In genomic region chr16:2460391-2460713, GRCh38 we compare ENCODE assay signal across 9 cellular contexts. TPM values are rescaled to one million over a fixed set of nuclear protein-coding genes. Genes with fewer than 3 reads are reported as not detected.
DNase-seq lines count a peak whose midpoint lies in the region; ATAC-seq and TF ChIP-seq lines count a peak whose summit lies in the region.
"Had no signal": no experiment of that assay in that cellular context is flagged by ENCODE, and none has a peak within 500 bp of the region (broad histone marks: within the 10 kb centered on the region; RNA-seq: fewer than 3 reads in every experiment).

No MANE protein-coding gene starts in this region.

- no peaks in the 10 kb centered on the region for H3K9me3 Mint-ChIP-seq in activated T-cell treated with anti-CD3 and anti-CD28 coated beads, Interleukin-2, amount 50 U/mL, for 24 hours
- H3K9me3 Mint-ChIP-seq in activated CD4-positive, alpha-beta memory T cell treated with anti-CD3 and anti-CD28 coated beads for 36 hours, result no peaks in the 10 kb centered on the region
- H3K9me3 Mint-ChIP-seq: CD4-positive, alpha-beta T cell had no signal

- DNase-seq in activated T-cell treated with anti-CD3 and anti-CD28 coated beads, Interleukin-2, amount 50 U/mL, for 24 hours, result no peak
- DNase-seq in activated T-cell treated with anti-CD3 and anti-CD28 coated beads for 4 hours (no peak), thoracic aorta (ENCODE audit: low spot score) (no peak), mucosa of descending colon (no peak), NCI-H82 (lab: John Stamatoyannopoulos, UW) (no peak), OCI-M2 (lab: John Stamatoyannopoulos, UW; ENCODE audit: unreplicated experiment) (no peak)
- no peak for DNase-seq in activated CD4-positive, alpha-beta memory T cell treated with anti-CD3 and anti-CD28 coated beads for 36 hours

- H3K27ac ChIP-seq in iPS-18a (ENCODE audit: low read length) (no peak overlapping the region), thoracic aorta (no peak overlapping the region)

- H3K4me1 Mint-ChIP-seq in activated T-cell treated with anti-CD3 and anti-CD28 coated beads, Interleukin-2, amount 50 U/mL, for 24 hours (ENCODE audit: low read depth), result peaks cover 14% of the 10 kb centered on the region
- peaks cover 7% of the 10 kb centered on the region for H3K4me1 Mint-ChIP-seq in activated CD4-positive, alpha-beta memory T cell treated with anti-CD3 and anti-CD28 coated beads for 36 hours (ENCODE audit: low read depth)

- H3K9me3 ChIP-seq in iPS-18a (ENCODE audit: control insufficient read depth, low read depth, low read length) (no peaks in the 10 kb centered on the region), thoracic aorta (no peaks in the 10 kb centered on the region), mucosa of descending colon (no peaks in the 10 kb centered on the region)

- ATAC-seq in thoracic aorta (ENCODE audit: insufficient number of reproducible peaks, low FRiP score, low read depth), result no peak
- no peak for ATAC-seq in mucosa of descending colon

- no peak for TF ChIP-seq CTCF in thoracic aorta (IDR thresholded peaks at IDR 0.05)
- no peak for TF ChIP-seq CTCF in mucosa of descending colon (IDR thresholded peaks at IDR 0.05)

- H3K36me3 ChIP-seq in iPS-18a (ENCODE audit: control insufficient read depth, low read depth, low read length) (peaks cover 31% of the 10 kb centered on the region), thoracic aorta (no peaks in the 10 kb centered on the region), mucosa of descending colon (ENCODE audit: low read depth) (no peaks in the 10 kb centered on the region)

- no peaks in the 10 kb centered on the region for H3K27me3 Mint-ChIP-seq in activated T-cell treated with anti-CD3 and anti-CD28 coated beads, Interleukin-2, amount 50 U/mL, for 24 hours
- H3K27me3 Mint-ChIP-seq in activated CD4-positive, alpha-beta memory T cell treated with anti-CD3 and anti-CD28 coated beads for 36 hours, result no peaks in the 10 kb centered on the region

- peak overlapping the region; percentile 81 for H3K4me3 Mint-ChIP-seq in activated T-cell treated with anti-CD3 and anti-CD28 coated beads, Interleukin-2, amount 50 U/mL, for 24 hours
- peak overlapping the region; percentile 65 for H3K4me3 Mint-ChIP-seq in activated CD4-positive, alpha-beta memory T cell treated with anti-CD3 and anti-CD28 coated beads for 36 hours

- peaks cover 6% of the 10 kb centered on the region for H3K4me1 ChIP-seq in iPS-18a (ENCODE audit: control insufficient read depth, low read depth, low read length)
- peaks cover 0 to 14% of the 10 kb centered on the region in 2 donors for H3K4me1 ChIP-seq in thoracic aorta (ENCODE audit: control insufficient read depth in 1 of 2, low read depth in 2 of 2)
- H3K4me1 ChIP-seq in mucosa of descending colon (ENCODE audit: low read depth), result peaks cover 9% of the 10 kb centered on the region

- no peak overlapping the region for H3K27ac Mint-ChIP-seq in activated T-cell treated with anti-CD3 and anti-CD28 coated beads, Interleukin-2, amount 50 U/mL, for 24 hours
- no peak overlapping the region for H3K27ac Mint-ChIP-seq in activated CD4-positive, alpha-beta memory T cell treated with anti-CD3 and anti-CD28 coated beads for 36 hours
- H3K27ac Mint-ChIP-seq: CD4-positive, alpha-beta T cell had no signal

- POLR2A ChIA-PET in activated CD4-positive, alpha-beta memory T cell treated with anti-CD3 and anti-CD28 coated beads for 36 hours (lab: Charles Lee), result interaction anchor here (1.0 to 1.7 kb wide), 8 partner anchors 9 to 209 kb away, joined by 3 to 6 read pairs (median 4); partner anchors contain the start of genes CCNF, ECI1 and TBC1D24

- H3K9ac ChIP-seq in iPS-18a (ENCODE audit: low read length), result peak overlapping the region; percentile 65

- CTCF ChIA-PET in activated CD4-positive, alpha-beta memory T cell treated with anti-CD3 and anti-CD28 coated beads for 36 hours (lab: Charles Lee), result interaction anchor here (0.9 to 1.8 kb wide), 7 partner anchors 9 to 438 kb away, joined by 3 to 10 read pairs (median 3); partner anchors contain the start of gene TBC1D24

- intact Hi-C loops in activated CD4-positive, alpha-beta memory T cell treated with anti-CD3 and anti-CD28 coated beads for 36 hours (cut with micrococcal nuclease), result no loop called here
- intact Hi-C loops in mucosa of descending colon (cut with DNase I, micrococcal nuclease), result no loop called here

- no peaks in the 10 kb centered on the region for H3K27me3 ChIP-seq in iPS-18a (ENCODE audit: control insufficient read depth, insufficient read depth, low read length)
- H3K27me3 ChIP-seq in thoracic aorta (replicated peaks; ENCODE audit: insufficient read depth), result no peaks in the 10 kb centered on the region

- H3K36me3 Mint-ChIP-seq in activated T-cell treated with anti-CD3 and anti-CD28 coated beads, Interleukin-2, amount 50 U/mL, for 24 hours (ENCODE audit: low read depth), result peaks cover 53% of the 10 kb centered on the region
- peaks cover 14% of the 10 kb centered on the region for H3K36me3 Mint-ChIP-seq in activated CD4-positive, alpha-beta memory T cell treated with anti-CD3 and anti-CD28 coated beads for 36 hours

- H3K4me3 ChIP-seq in iPS-18a (ENCODE audit: low read length), result peak overlapping the region; percentile 76
- H3K4me3 ChIP-seq in thoracic aorta, result peak overlapping the region; percentile 84
- H3K4me3 ChIP-seq in mucosa of descending colon, result no peak overlapping the region

RNA-seq across cellular contexts. Expression of gene TEDC2, which starts 0.4 kb away (rescaled TPM):
- total RNA-seq in activated CD4-positive, alpha-beta memory T cell treated with anti-CD3 and anti-CD28 coated beads for 36 hours, result 10 to 100 TPM; 23.9 to 24.3 TPM
- under 1 TPM in 1 of 2 donors, not detected in 1; 0.27 TPM for total RNA-seq in thoracic aorta
- 1 to 10 TPM; 1.1 to 5.5 (median 2.8) TPM for total RNA-seq in mucosa of descending colon

RNA-seq across cellular contexts. Expression of gene NTN3, which starts 10.7 kb away (rescaled TPM):
- total RNA-seq in activated CD4-positive, alpha-beta memory T cell treated with anti-CD3 and anti-CD28 coated beads for 36 hours, result not detected
- total RNA-seq in thoracic aorta (under 1 TPM in 1 of 2 donors, not detected in 1; 0.28 TPM), mucosa of descending colon (under 1 TPM in 1 of 3 donors, not detected in 2; 0.44 TPM)
- total RNA-seq: CD4-positive, alpha-beta T cell had no signal

RNA-seq across cellular contexts. Expression of gene TBC1D24, which starts 14.6 kb away (rescaled TPM):
- 10 to 100 TPM; 12.2 to 12.4 TPM for total RNA-seq in activated CD4-positive, alpha-beta memory T cell treated with anti-CD3 and anti-CD28 coated beads for 36 hours
- total RNA-seq in thoracic aorta (10 to 100 TPM; 14.5 to 15.0 TPM), mucosa of descending colon (10 to 100 TPM in 1 of 3 donors, 1 to 10 TPM in 2; 6.9 to 14.3 (median 8.5) TPM)

RNA-seq across cellular contexts. Expression of gene CCNF, which starts 31.1 kb away (rescaled TPM):
- total RNA-seq in activated CD4-positive, alpha-beta memory T cell treated with anti-CD3 and anti-CD28 coated beads for 36 hours, result 10 to 100 TPM; 53.5 to 54.7 TPM
- 1 to 10 TPM in 1 of 2 donors, under 1 TPM in 1; 0.68 to 1.5 TPM for total RNA-seq in thoracic aorta
- total RNA-seq in mucosa of descending colon, result 10 to 100 TPM in 1 of 3 donors, 1 to 10 TPM in 2; 3.4 to 12.7 (median 3.7) TPM

RNA-seq across cellular contexts. Expression of gene ATP6V0C, which starts 53.4 kb away (rescaled TPM):
- total RNA-seq in activated CD4-positive, alpha-beta memory T cell treated with anti-CD3 and anti-CD28 coated beads for 36 hours, result 100 to 1,000 TPM; 111 to 115 TPM
- total RNA-seq in thoracic aorta (10 to 100 TPM; 42.5 to 51.3 TPM), mucosa of descending colon (100 to 1,000 TPM; 171 to 261 (median 201) TPM)
